7 cellular contexts compared by ENCODE assay signal in the genomic region with DNA sequence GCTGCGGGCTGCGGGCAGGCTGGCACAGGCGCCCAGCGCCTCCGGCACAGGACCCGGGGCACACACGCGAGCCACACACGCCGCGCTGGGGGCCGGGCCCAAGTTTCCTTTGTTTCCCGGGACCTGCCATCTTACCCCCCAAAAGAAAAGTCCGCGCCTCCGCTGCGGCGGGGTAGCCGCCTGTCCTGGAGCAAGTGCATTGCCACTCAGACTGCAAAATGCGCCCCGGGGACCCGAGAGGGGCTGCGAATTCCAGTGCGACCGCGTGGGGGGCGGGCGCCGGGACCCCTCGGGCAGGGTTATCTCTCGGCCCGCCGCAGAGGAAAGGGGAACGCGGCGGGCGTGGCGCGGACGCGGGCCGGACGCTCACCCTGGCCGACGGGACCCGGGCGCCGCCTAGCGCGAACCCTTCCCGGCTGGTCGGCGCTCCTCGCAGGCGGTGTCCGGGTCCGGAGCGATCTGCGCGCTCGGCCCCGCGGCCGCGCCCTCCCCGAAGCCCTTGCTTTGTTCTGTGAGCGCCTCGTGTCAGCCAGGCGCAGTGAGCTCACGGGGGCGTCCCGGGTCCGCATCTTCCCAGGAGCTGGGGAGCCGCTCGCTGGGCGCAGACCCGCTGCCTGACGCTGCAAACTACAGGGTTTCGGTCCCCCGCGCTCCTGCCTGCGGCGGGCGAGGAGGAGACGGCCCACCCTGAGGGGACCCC. TPM values are rescaled to one million over a fixed set of nuclear protein-coding genes. Genes with fewer than 3 reads are reported as not detected.
A peak's percentile ranks its signal among the peaks of the same experiment; 100 is the strongest.
DNase-seq lines count a peak whose midpoint lies in the region; ATAC-seq, FAIRE-seq and TF ChIP-seq lines count a peak whose summit lies in the region.

No MANE protein-coding gene starts in this region.

- peaks cover 48% of the 10 kb centered on the region for H3K27me3 Mint-ChIP-seq in activated CD4-positive, alpha-beta memory T cell treated with anti-CD3 and anti-CD28 coated beads for 36 hours

- peak; percentile 59 for ATAC-seq in GM21786 (IDR thresholded peaks at IDR 0.05; ENCODE audit: unreplicated experiment)
- ATAC-seq in gastroesophageal sphincter: peak; percentile 65
- peak; percentile 51 to 71 (median 62) for ATAC-seq in pancreas
- no peak for ATAC-seq in HG03135 (IDR thresholded peaks at IDR 0.05; ENCODE audit: unreplicated experiment)

- TF ChIP-seq CTCF in GM10266 (IDR thresholded peaks at IDR 0.05; ENCODE audit: control insufficient read depth, insufficient read depth, low read depth, missing control alignments) (peak; percentile 52), gastroesophageal sphincter (IDR thresholded peaks at IDR 0.05) (peak in 1 of 4 experiments; percentile 20), pancreas (IDR thresholded peaks at IDR 0.05) (no peak)

- H3K36me3 ChIP-seq in gastroesophageal sphincter: no peaks in the 10 kb centered on the region
- H3K36me3 ChIP-seq in pancreas: peaks cover 0 to 9% (median 0%) of the 10 kb centered on the region in 3 donors

- intact Hi-C loops in activated CD4-positive, alpha-beta memory T cell treated with anti-CD3 and anti-CD28 coated beads for 36 hours (cut with micrococcal nuclease): no loop called here
- intact Hi-C loops in pancreas (cut with DNase I): loop anchor here in 2 of 3 donors (5.0 to 10.0 kb wide), 2 partner anchors 190 to 368 kb away; no protein-coding TSS in a partner anchor

- peak overlapping the region; percentile 46 for H3K4me3 Mint-ChIP-seq in activated CD4-positive, alpha-beta memory T cell treated with anti-CD3 and anti-CD28 coated beads for 36 hours

- DNase-seq in GM10266 (ENCODE audit: extremely low spot score) (peak; percentile 53), MV-4-11 (lab: John Stamatoyannopoulos, UW) (peak; percentile 2), pancreas (peak; percentile 69 to 87 (median 76))
- DNase-seq in activated CD4-positive, alpha-beta memory T cell treated with anti-CD3 and anti-CD28 coated beads for 36 hours: peak; percentile 15

- POLR2A ChIA-PET in activated CD4-positive, alpha-beta memory T cell treated with anti-CD3 and anti-CD28 coated beads for 36 hours (lab: Charles Lee): no interaction called here

- TF ChIP-seq EP300 in gastroesophageal sphincter (IDR thresholded peaks at IDR 0.05): no peak

- no peak for FAIRE-seq in pancreas (lab: Jason Lieb, UNC)

- CTCF ChIA-PET in activated CD4-positive, alpha-beta memory T cell treated with anti-CD3 and anti-CD28 coated beads for 36 hours (lab: Charles Lee): no interaction called here

- H3K27ac Mint-ChIP-seq in activated CD4-positive, alpha-beta memory T cell treated with anti-CD3 and anti-CD28 coated beads for 36 hours: no peak overlapping the region

- TF ChIP-seq POLR2A in gastroesophageal sphincter (IDR thresholded peaks at IDR 0.05): no peak

- H3K4me1 ChIP-seq in gastroesophageal sphincter: peaks cover 0 to 28% (median 15%) of the 10 kb centered on the region in 3 donors
- peaks cover 6 to 15% (median 7%) of the 10 kb centered on the region in 3 donors for H3K4me1 ChIP-seq in pancreas

- H3K27me3 ChIP-seq in gastroesophageal sphincter (peaks cover 96% of the 10 kb centered on the region), pancreas (no peaks in the 10 kb centered on the region)

- H3K36me3 Mint-ChIP-seq in activated CD4-positive, alpha-beta memory T cell treated with anti-CD3 and anti-CD28 coated beads for 36 hours: no peaks in the 10 kb centered on the region

- H3K9me3 Mint-ChIP-seq in activated CD4-positive, alpha-beta memory T cell treated with anti-CD3 and anti-CD28 coated beads for 36 hours: no peaks in the 10 kb centered on the region

- peaks cover 14% of the 10 kb centered on the region for H3K4me1 Mint-ChIP-seq in activated CD4-positive, alpha-beta memory T cell treated with anti-CD3 and anti-CD28 coated beads for 36 hours (ENCODE audit: low read depth)

- H3K9me3 ChIP-seq in gastroesophageal sphincter: no peaks in the 10 kb centered on the region
- H3K9me3 ChIP-seq in pancreas: no peaks in the 10 kb centered on the region

- WGBS in gastroesophageal sphincter (ENCODE audit: low coverage in 1 of 2), 2 donors: no CpG with 5 or more reads among the region's 85 CpGs
- 0% methylated on average over 40 to 85 of the region's 85 CpGs for WGBS in pancreas, 2 donors

- H3K4me3 ChIP-seq in gastroesophageal sphincter (peak overlapping the region; percentile 44 to 58), pancreas (peak overlapping the region; percentile 64 to 86 (median 74))

- no peak overlapping the region for H3K27ac ChIP-seq in gastroesophageal sphincter
- H3K27ac ChIP-seq in pancreas: peak overlapping the region; percentile 98 to 99 (median 98)

RNA-seq across cellular contexts. Expression of gene CD24, which starts 0.6 kb away (rescaled TPM):
- under 1 TPM; 0.26 to 0.51 TPM for total RNA-seq in activated CD4-positive, alpha-beta memory T cell treated with anti-CD3 and anti-CD28 coated beads for 36 hours
- total RNA-seq in gastroesophageal sphincter (100 to 1,000 TPM in 1 of 4 donors, 1 to 10 TPM in 3; 3.1 to 116 (median 5.3) TPM), pancreas (100 to 1,000 TPM; 453 to 874 (median 687) TPM)
- polyA plus RNA-seq in pancreas: 100 to 1,000 TPM; 333 to 417 TPM

RNA-seq across cellular contexts. Expression of gene MTRES1, which starts 52.9 kb away (rescaled TPM):
- 10 to 100 TPM; 15.7 to 20.5 TPM for total RNA-seq in activated CD4-positive, alpha-beta memory T cell treated with anti-CD3 and anti-CD28 coated beads for 36 hours
- total RNA-seq in gastroesophageal sphincter (10 to 100 TPM in 3 of 4 donors, 1 to 10 TPM in 1; 7.7 to 28.0 (median 15.3) TPM), pancreas (1 to 10 TPM; 4.3 to 8.6 (median 6.3) TPM)
- polyA plus RNA-seq in pancreas: 10 to 100 TPM; 15.3 to 16.3 TPM

Comparison
In these comparisons a context has a peak if more than half of its experiments do, and no peak if none do; other contexts are left out.
1. DNase-seq: peak in every context shown above with its lines; median percentile 76 in pancreas; 53 in GM10266; 15 in activated CD4-positive, alpha-beta memory T cell treated with anti-CD3 and anti-CD28 coated beads for 36 hours; 2 in MV-4-11.
2. H3K27ac ChIP-seq: peak in pancreas (4 of 4); none in gastroesophageal sphincter (0 of 4).